ENCODE assay signal across 16 cellular contexts in genomic region chr2:83650897-83651296, GRCh38.
DNase-seq lines count a peak whose midpoint lies in the region; ATAC-seq and TF ChIP-seq lines count a peak whose summit lies in the region.
"Had no signal": no experiment of that assay in that cellular context is flagged by ENCODE, and none has a peak within 500 bp of the region (broad histone marks: within the 10 kb centered on the region; RNA-seq: fewer than 3 reads in every experiment).

No MANE protein-coding gene starts in this region.

- no peak overlapping the region for H2AFZ ChIP-seq in PC-3 (ENCODE audit: low read length)

- H3K4me3 ChIP-seq in PC-3 (ENCODE audit: low read length) (no peak overlapping the region), skeletal muscle cell (ENCODE audit: low read depth, low read length) (no peak overlapping the region)
- H3K4me3 ChIP-seq: ascending aorta; BLaER1 treated with 17β-estradiol and CSF1 and Interleukin-3, amounts not matched to agents 10 nM and 100 nM; colonic mucosa; vagina had no signal

- no peaks in the 10 kb centered on the region for H3F3A ChIP-seq in PC-3 (ENCODE audit: low read length, unreplicated experiment)

- no peak overlapping the region for H3K27ac ChIP-seq in PC-3 (ENCODE audit: low read length)
- H3K27ac ChIP-seq: ascending aorta; BLaER1 treated with 17β-estradiol and CSF1 and Interleukin-3, amounts not matched to agents 10 nM and 100 nM; colonic mucosa; vagina; WERI-Rb-1 had no signal

- ATAC-seq in PC-3 (peak; percentile 53), T-cell (replicated peaks in 1 of 4) (no peak)

- H3K9me3 Mint-ChIP-seq in T-cell, result peaks cover 0 to 5% (median 0%) of the 10 kb centered on the region in 3 donors
- no peaks in the 10 kb centered on the region for H3K9me3 Mint-ChIP-seq in activated naive CD4-positive, alpha-beta T cell treated with anti-CD3 and anti-CD28 coated beads for 36 hours
- H3K9me3 Mint-ChIP-seq: activated CD4-positive, alpha-beta memory T cell treated with anti-CD3 and anti-CD28 coated beads for 36 hours; activated naive CD4-positive, alpha-beta T cell treated with anti-CD3 and anti-CD28 coated beads, Interleukin-2, amount 10 ng/mL, durations not matched to agents 7 days and 5 days; nephron had no signal

- H3K27me3 ChIP-seq in PC-3 (ENCODE audit: low read length), result no peaks in the 10 kb centered on the region
- H3K27me3 ChIP-seq: ascending aorta; BLaER1 treated with 17β-estradiol and CSF1 and Interleukin-3, amounts not matched to agents 10 nM and 100 nM; colonic mucosa; vagina had no signal

- TF ChIP-seq CTCF in PC-3 (conservative IDR thresholded peaks at IDR 0.05; ENCODE audit: low read depth, low read length), result no peak

- CTCF ChIA-PET in PC-3 (lab: Charles Lee) (no interaction called here), T-cell (lab: Charles Lee) (no interaction called here)
- CTCF ChIA-PET in activated naive CD4-positive, alpha-beta T cell treated with anti-CD3 and anti-CD28 coated beads for 36 hours (lab: Charles Lee), result no interaction called here

- no peaks in the 10 kb centered on the region for H3K27me3 Mint-ChIP-seq in T-cell
- no peaks in the 10 kb centered on the region for H3K27me3 Mint-ChIP-seq in activated naive CD4-positive, alpha-beta T cell treated with anti-CD3 and anti-CD28 coated beads for 36 hours (ENCODE audit: low read depth)
- H3K27me3 Mint-ChIP-seq: activated CD4-positive, alpha-beta memory T cell treated with anti-CD3 and anti-CD28 coated beads for 36 hours; activated naive CD4-positive, alpha-beta T cell treated with anti-CD3 and anti-CD28 coated beads, Interleukin-2, amount 10 ng/mL, durations not matched to agents 7 days and 5 days had no signal

- DNase-seq in ELR (ENCODE audit: low read depth) (peak; percentile 13), NCI-H1092 treated with DMSO at 0.1 percent for 48 hours (lab: John Stamatoyannopoulos, UW) (peak; percentile 94), PC-3 (peak; percentile 47), skeletal muscle cell (ENCODE audit: low read depth) (peak; percentile 47), T-cell (no peak), nucleus accumbens (lab: John Stamatoyannopoulos, UW) (no peak)
- DNase-seq in activated naive CD4-positive, alpha-beta T cell treated with anti-CD3 and anti-CD28 coated beads for 36 hours, result no peak
- DNase-seq: activated CD4-positive, alpha-beta memory T cell treated with anti-CD3 and anti-CD28 coated beads for 36 hours; activated naive CD4-positive, alpha-beta T cell treated with anti-CD3 and anti-CD28 coated beads, Interleukin-2, amount 10 ng/mL, durations not matched to agents 7 days and 5 days; colonic mucosa; hippocampal formation; WERI-Rb-1 had no signal

- H3K4me2 ChIP-seq in PC-3 (ENCODE audit: low read length), result no peak overlapping the region
- H3K4me2 ChIP-seq: BLaER1 treated with 17β-estradiol and CSF1 and Interleukin-3, amounts not matched to agents 10 nM and 100 nM had no signal

- H3K36me3 Mint-ChIP-seq in T-cell, result no peaks in the 10 kb centered on the region
- H3K36me3 Mint-ChIP-seq in activated naive CD4-positive, alpha-beta T cell treated with anti-CD3 and anti-CD28 coated beads for 36 hours (ENCODE audit: low read depth), result no peaks in the 10 kb centered on the region
- H3K36me3 Mint-ChIP-seq: activated CD4-positive, alpha-beta memory T cell treated with anti-CD3 and anti-CD28 coated beads for 36 hours; activated naive CD4-positive, alpha-beta T cell treated with anti-CD3 and anti-CD28 coated beads, Interleukin-2, amount 10 ng/mL, durations not matched to agents 7 days and 5 days had no signal

- no peak overlapping the region for H3K9ac ChIP-seq in PC-3 (ENCODE audit: low read length)
- H3K9ac ChIP-seq: BLaER1 treated with 17β-estradiol and CSF1 and Interleukin-3, amounts not matched to agents 10 nM and 100 nM had no signal

- intact Hi-C loops in PC-3 (cut with micrococcal nuclease), result no loop called here
- intact Hi-C loops in activated naive CD4-positive, alpha-beta T cell treated with anti-CD3 and anti-CD28 coated beads for 36 hours (cut with micrococcal nuclease), result no loop called here

- no peaks in the 10 kb centered on the region for H3K36me3 ChIP-seq in PC-3 (ENCODE audit: low read depth, low read length)
- H3K36me3 ChIP-seq: ascending aorta; BLaER1 treated with 17β-estradiol and CSF1 and Interleukin-3, amounts not matched to agents 10 nM and 100 nM; colonic mucosa; vagina; WERI-Rb-1 had no signal

- no peaks in the 10 kb centered on the region for H4K20me1 ChIP-seq in PC-3 (ENCODE audit: low read length)
- H4K20me1 ChIP-seq: BLaER1 treated with 17β-estradiol and CSF1 and Interleukin-3, amounts not matched to agents 10 nM and 100 nM had no signal

- H3K27ac Mint-ChIP-seq in T-cell, result no peak overlapping the region
- H3K27ac Mint-ChIP-seq in activated naive CD4-positive, alpha-beta T cell treated with anti-CD3 and anti-CD28 coated beads for 36 hours, result no peak overlapping the region
- H3K27ac Mint-ChIP-seq: activated CD4-positive, alpha-beta memory T cell treated with anti-CD3 and anti-CD28 coated beads for 36 hours; activated naive CD4-positive, alpha-beta T cell treated with anti-CD3 and anti-CD28 coated beads, Interleukin-2, amount 10 ng/mL, durations not matched to agents 7 days and 5 days had no signal

- POLR2A ChIA-PET in PC-3 (lab: Charles Lee; ENCODE audit: unreplicated experiment), result no interaction called here
- POLR2A ChIA-PET in T-cell (lab: Charles Lee), result no interaction called here

- H3K79me2 ChIP-seq in PC-3 (ENCODE audit: low read length), result no peaks in the 10 kb centered on the region

- no peak overlapping the region for H3K4me3 Mint-ChIP-seq in T-cell
- no peak overlapping the region for H3K4me3 Mint-ChIP-seq in activated naive CD4-positive, alpha-beta T cell treated with anti-CD3 and anti-CD28 coated beads for 36 hours
- H3K4me3 Mint-ChIP-seq: activated CD4-positive, alpha-beta memory T cell treated with anti-CD3 and anti-CD28 coated beads for 36 hours; activated naive CD4-positive, alpha-beta T cell treated with anti-CD3 and anti-CD28 coated beads, Interleukin-2, amount 10 ng/mL, durations not matched to agents 7 days and 5 days; nephron had no signal

- H3K9me3 ChIP-seq in PC-3 (ENCODE audit: low read length), result no peaks in the 10 kb centered on the region
- H3K9me3 ChIP-seq: ascending aorta; BLaER1 treated with 17β-estradiol and CSF1 and Interleukin-3, amounts not matched to agents 10 nM and 100 nM; colonic mucosa; vagina had no signal

- H3K9me2 ChIP-seq in PC-3 (replicated peaks; ENCODE audit: low read length), result no peaks in the 10 kb centered on the region

- no peaks in the 10 kb centered on the region for H3K4me1 Mint-ChIP-seq in T-cell
- no peaks in the 10 kb centered on the region for H3K4me1 Mint-ChIP-seq in activated naive CD4-positive, alpha-beta T cell treated with anti-CD3 and anti-CD28 coated beads for 36 hours (ENCODE audit: low read depth)
- H3K4me1 Mint-ChIP-seq: activated naive CD4-positive, alpha-beta T cell treated with anti-CD3 and anti-CD28 coated beads, Interleukin-2, amount 10 ng/mL, durations not matched to agents 7 days and 5 days had no signal

- no TSS peak for BruUV-seq in PC-3 (replicated peaks; lab: Mats Ljungman, UMichigan)

- no peaks in the 10 kb centered on the region for H3K4me1 ChIP-seq in PC-3 (ENCODE audit: insufficient read depth, low read length)
- H3K4me1 ChIP-seq: ascending aorta; BLaER1 treated with 17β-estradiol and CSF1 and Interleukin-3, amounts not matched to agents 10 nM and 100 nM; colonic mucosa; vagina had no signal

Comparison
In these comparisons a context has a peak if more than half of its experiments do, and no peak if none do; other contexts are left out.
1. DNase-seq: peak in ELR (single experiment), NCI-H1092 treated with DMSO at 0.1 percent for 48 hours (single experiment), PC-3 (single experiment) and skeletal muscle cell (single experiment); none in T-cell (0 of 34), nucleus accumbens (0 of 56) and activated naive CD4-positive, alpha-beta T cell treated with anti-CD3 and anti-CD28 coated beads for 36 hours (single experiment).